ENCODE assay signal across 22 cellular contexts in genomic region chr15:52093167-52093538, GRCh38. TPM values are rescaled to one million over a fixed set of nuclear protein-coding genes. Genes with fewer than 3 reads are reported as not detected.
A peak's percentile ranks its signal among the peaks of the same experiment; 100 is the strongest.
DNase-seq lines count a peak whose midpoint lies in the region; ATAC-seq and TF ChIP-seq lines count a peak whose summit lies in the region.
"Had no signal": no experiment of that assay in that cellular context is flagged by ENCODE, and none has a peak within 500 bp of the region (broad histone marks: within the 10 kb centered on the region; RNA-seq: fewer than 3 reads in every experiment).

No MANE protein-coding gene starts in this region.

- no peaks in the 10 kb centered on the region for H3K4me1 Mint-ChIP-seq in naive thymus-derived CD4-positive, alpha-beta T cell
- H3K4me1 Mint-ChIP-seq: WTC11 had no signal

- H3K4me3 Mint-ChIP-seq in naive thymus-derived CD4-positive, alpha-beta T cell: no peak overlapping the region
- H3K4me3 Mint-ChIP-seq: natural killer cell treated with Interleukin-12 subunit alpha and Interleukin-12 subunit beta and Interleukin-15 and Interleukin-18, amount 100 ng/mL, for 72 hours; T-helper 2 cell treated with Interferon-gamma antibody and Interleukin-4, amounts not matched to agents 5 μg/mL and 100 μg/mL, for 36 hours; WTC11 had no signal

- BruUV-seq in mammary epithelial cell (replicated peaks; lab: Mats Ljungman, UMichigan): TSS peak; percentile 87

- H3K4me1 ChIP-seq in ACC112 (ENCODE audit: control insufficient read depth, insufficient read depth, low read length, unreplicated experiment) (peaks cover 42% of the 10 kb centered on the region), RWPE2 (ENCODE audit: insufficient read depth, poor library complexity, severe bottlenecking) (peaks cover 39% of the 10 kb centered on the region), mammary epithelial cell (ENCODE audit: insufficient read depth, low read length) (peaks cover 32% of the 10 kb centered on the region), osteoblast (ENCODE audit: insufficient read depth, low read length) (peaks cover 31% of the 10 kb centered on the region)
- no peaks in the 10 kb centered on the region for H3K4me1 ChIP-seq in naive thymus-derived CD4-positive, alpha-beta T cell (ENCODE audit: control insufficient read depth in 2 of 2, insufficient read depth in 2 of 2, low read length in 2 of 2)
- H3K4me1 ChIP-seq: BE2C had no signal

- dilution Hi-C loops in mammary epithelial cell (cut with HindIII; ENCODE audit: low sequenced_read_pairs): no loop called here

- peaks cover 0 to 18% (median 5%) of the 10 kb centered on the region in 5 donors for H3K27me3 Mint-ChIP-seq in naive thymus-derived CD4-positive, alpha-beta T cell

- ATAC-seq in RWPE2 (ENCODE audit: low read depth): no peak
- ATAC-seq in naive thymus-derived CD4-positive, alpha-beta T cell: no peak
- ATAC-seq in HG03025 (IDR thresholded peaks at IDR 0.05; ENCODE audit: low FRiP score, unreplicated experiment): no peak
- ATAC-seq: natural killer cell treated with Interleukin-12 subunit alpha and Interleukin-12 subunit beta and Interleukin-15 and Interleukin-18, amount 100 ng/mL, for 72 hours; WTC11 had no signal

- DNase-seq in RWPE2 (ENCODE audit: low spot score): no peak
- no peak for DNase-seq in mammary epithelial cell
- DNase-seq in osteoblast (ENCODE audit: insufficient read length, low spot score, missing footprints): no peak
- DNase-seq in naive thymus-derived CD4-positive, alpha-beta T cell: no peak
- DNase-seq in SHP77 (lab: John Stamatoyannopoulos, UW): no peak
- no peak for DNase-seq in T-helper 1 cell
- DNase-seq: 8988T; activated CD4-positive, alpha-beta T cell treated with anti-CD3 and anti-CD28 coated beads, Interleukin-2, amount 50 U/mL, for 48 hours; activated effector memory CD4-positive, alpha-beta T cell treated with Interleukin-2 at 50 U/mL for 16 hours; BE2C; mesendoderm; NCI-H1417 treated with DMSO at 0.1 percent for 48 hours; NCI-H2171; stomach had no signal

- H3K27me3 ChIP-seq in ACC112 (ENCODE audit: insufficient read depth, low read length) (no peaks in the 10 kb centered on the region), RWPE2 (ENCODE audit: insufficient read depth, poor library complexity, severe bottlenecking) (no peaks in the 10 kb centered on the region), mammary epithelial cell (ENCODE audit: insufficient read depth, low read length) (no peaks in the 10 kb centered on the region), osteoblast (ENCODE audit: insufficient read depth, low read length) (no peaks in the 10 kb centered on the region)
- H3K27me3 ChIP-seq in naive thymus-derived CD4-positive, alpha-beta T cell (ENCODE audit: control insufficient read depth in 2 of 2, insufficient read depth in 2 of 2, low read length in 2 of 2): no peaks in the 10 kb centered on the region
- H3K27me3 ChIP-seq: BE2C, stomach had no signal

- in situ Hi-C loops in mammary epithelial cell (cut with MboI; ENCODE audit: low sequenced_read_pairs in 2 of 2): no loop called here

- POLR2A ChIA-PET in naive thymus-derived CD4-positive, alpha-beta T cell (lab: Charles Lee): no interaction called here

- peak overlapping the region; percentile 62 for H3K9ac ChIP-seq in mammary epithelial cell (ENCODE audit: insufficient read depth, low read length)

- H3K9me3 ChIP-seq in RWPE2 (ENCODE audit: severe bottlenecking): peaks cover 4% of the 10 kb centered on the region
- H3K9me3 ChIP-seq in mammary epithelial cell (replicated peaks; ENCODE audit: insufficient read depth, low read length): no peaks in the 10 kb centered on the region
- H3K9me3 ChIP-seq in osteoblast (ENCODE audit: low read depth, low read length): no peaks in the 10 kb centered on the region
- no peaks in the 10 kb centered on the region for H3K9me3 ChIP-seq in naive thymus-derived CD4-positive, alpha-beta T cell (ENCODE audit: control insufficient read depth in 2 of 3, low read length in 3 of 3)
- H3K9me3 ChIP-seq: BE2C had no signal

- H3K36me3 Mint-ChIP-seq in naive thymus-derived CD4-positive, alpha-beta T cell: peaks cover 0 to 14% (median 5%) of the 10 kb centered on the region in 5 donors

- H3K4me3 ChIP-seq in ACC112 (ENCODE audit: low read depth, low read length): peak overlapping the region; percentile 41
- no peak overlapping the region for H3K4me3 ChIP-seq in RWPE2 (ENCODE audit: severe bottlenecking)
- no peak overlapping the region for H3K4me3 ChIP-seq in mammary epithelial cell (replicated peaks in 1 of 3; ENCODE audit: insufficient read depth in 1 of 3, low read depth in 2 of 3, low read length in 3 of 3)
- H3K4me3 ChIP-seq in osteoblast (ENCODE audit: insufficient read depth, low read length): peak overlapping the region; percentile 10
- H3K4me3 ChIP-seq in naive thymus-derived CD4-positive, alpha-beta T cell (ENCODE audit: low read length): no peak overlapping the region
- H3K4me3 ChIP-seq: gastrocnemius medialis, stomach had no signal

- H4K20me1 ChIP-seq in mammary epithelial cell (ENCODE audit: insufficient read depth, low read length) (no peaks in the 10 kb centered on the region), osteoblast (ENCODE audit: insufficient read depth, low read length) (no peaks in the 10 kb centered on the region)

- H2AFZ ChIP-seq in ACC112 (ENCODE audit: low read length, unreplicated experiment) (no peak overlapping the region), mammary epithelial cell (ENCODE audit: low read depth, low read length) (peak overlapping the region; percentile 61), osteoblast (ENCODE audit: low read length) (peak overlapping the region; percentile 10)

- peaks cover 3 to 18% (median 14%) of the 10 kb centered on the region in 11 donors for H3K9me3 Mint-ChIP-seq in naive thymus-derived CD4-positive, alpha-beta T cell

- peaks cover 11% of the 10 kb centered on the region for H3K36me3 ChIP-seq in ACC112 (ENCODE audit: insufficient read depth, low read length)
- H3K36me3 ChIP-seq in RWPE2 (ENCODE audit: low read depth): no peaks in the 10 kb centered on the region
- H3K36me3 ChIP-seq in mammary epithelial cell (ENCODE audit: insufficient read depth, low read length): no peaks in the 10 kb centered on the region
- H3K36me3 ChIP-seq in osteoblast (ENCODE audit: insufficient read depth, low read length): no peaks in the 10 kb centered on the region
- no peaks in the 10 kb centered on the region for H3K36me3 ChIP-seq in naive thymus-derived CD4-positive, alpha-beta T cell (ENCODE audit: control insufficient read depth in 2 of 3, insufficient read depth in 3 of 3, low read length in 3 of 3)
- H3K36me3 ChIP-seq: BE2C, gastrocnemius medialis, stomach had no signal

- 96% methylated on average over 4 of the region's 4 CpGs for WGBS in mammary epithelial cell (ENCODE audit: low coverage, missing lambda C conversion rate)

- intact Hi-C loops in mammary epithelial cell (cut with micrococcal nuclease): loop anchor here (1.0 to 5.0 kb wide), 2 partner anchors 13 to 44 kb away; no protein-coding TSS in a partner anchor
- intact Hi-C loops in naive thymus-derived CD4-positive, alpha-beta T cell (cut with micrococcal nuclease): no loop called here

- peak overlapping the region; percentile 63 for H3K4me2 ChIP-seq in mammary epithelial cell (ENCODE audit: insufficient read depth, low read depth, low read length)
- H3K4me2 ChIP-seq in osteoblast (ENCODE audit: insufficient read depth, low read length): peak overlapping the region; percentile 67

- no peak for TF ChIP-seq CTCF in RWPE2 (IDR thresholded peaks at IDR 0.05; ENCODE audit: poor library complexity, severe bottlenecking)
- no peak for TF ChIP-seq CTCF in mammary epithelial cell (conservative IDR thresholded peaks at IDR 0.05 in 1 of 2, IDR thresholded peaks at IDR 0.05 in 1 of 2; ENCODE audit: extremely low read depth in 1 of 2, insufficient read depth in 1 of 2, low read depth in 1 of 2, low read length in 2 of 2)
- no peak for TF ChIP-seq CTCF in osteoblast (IDR thresholded peaks at IDR 0.05; ENCODE audit: extremely low read depth, low read depth, low read length)

- H3K27ac Mint-ChIP-seq in naive thymus-derived CD4-positive, alpha-beta T cell: no peak overlapping the region
- H3K27ac Mint-ChIP-seq: natural killer cell treated with Interleukin-12 subunit alpha and Interleukin-12 subunit beta and Interleukin-15 and Interleukin-18, amount 100 ng/mL, for 72 hours; T-helper 2 cell treated with Interferon-gamma antibody and Interleukin-4, amounts not matched to agents 5 μg/mL and 100 μg/mL, for 36 hours; WTC11 had no signal

- H3K79me2 ChIP-seq in ACC112 (ENCODE audit: control insufficient read depth, insufficient read depth, low read length, unreplicated experiment) (no peaks in the 10 kb centered on the region), mammary epithelial cell (ENCODE audit: insufficient read depth, low read length) (no peaks in the 10 kb centered on the region), osteoblast (ENCODE audit: insufficient read depth, low read length) (no peaks in the 10 kb centered on the region)

- H3K27ac ChIP-seq in ACC112 (ENCODE audit: low read depth, low read length): peak overlapping the region; percentile 97
- peak overlapping the region; percentile 96 for H3K27ac ChIP-seq in RWPE2 (ENCODE audit: poor library complexity, severe bottlenecking)
- peak overlapping the region; percentile 93 for H3K27ac ChIP-seq in mammary epithelial cell (ENCODE audit: insufficient read depth, low read depth, low read length)
- H3K27ac ChIP-seq in osteoblast (ENCODE audit: low read depth, low read length): peak overlapping the region; percentile 97
- no peak overlapping the region for H3K27ac ChIP-seq in naive thymus-derived CD4-positive, alpha-beta T cell (ENCODE audit: low read depth, low read length)

- CTCF ChIA-PET in mammary epithelial cell (lab: Charles Lee; ENCODE audit: low non-redundant PET): no interaction called here
- CTCF ChIA-PET in naive thymus-derived CD4-positive, alpha-beta T cell (lab: Charles Lee): no interaction called here

RNA-seq across cellular contexts. Expression of gene BCL2L10, which starts 19.4 kb away (rescaled TPM):
- 1 to 10 TPM in 1 of 2 donors, not detected in 1; 2.2 TPM for total RNA-seq in mammary epithelial cell
- 0.39 TPM for polyA plus RNA-seq in mammary epithelial cell
- polyA minus RNA-seq in mammary epithelial cell: 5.5 TPM
- total RNA-seq in osteoblast: not detected in 2 replicates
- under 1 TPM in 1 of 5 experiments, not detected in 4; 0.59 TPM for total RNA-seq in naive thymus-derived CD4-positive, alpha-beta T cell
- not detected for polyA plus RNA-seq in naive thymus-derived CD4-positive, alpha-beta T cell
- total RNA-seq: gastrocnemius medialis; natural killer cell treated with Interleukin-12 subunit alpha and Interleukin-12 subunit beta and Interleukin-15 and Interleukin-18, amount 100 ng/mL, for 72 hours; posterior vena cava; SK-MEL-5 had no signal

Comparison
In these comparisons a context has a peak if more than half of its experiments do, and no peak if none do; other contexts are left out.
1. H3K4me3 ChIP-seq: peak in ACC112 (single experiment) and osteoblast (single experiment); none in RWPE2 (single experiment), mammary epithelial cell (0 of 3) and naive thymus-derived CD4-positive, alpha-beta T cell (single experiment).